ENCODE assay signal across 15 cellular contexts in the genomic region with DNA sequence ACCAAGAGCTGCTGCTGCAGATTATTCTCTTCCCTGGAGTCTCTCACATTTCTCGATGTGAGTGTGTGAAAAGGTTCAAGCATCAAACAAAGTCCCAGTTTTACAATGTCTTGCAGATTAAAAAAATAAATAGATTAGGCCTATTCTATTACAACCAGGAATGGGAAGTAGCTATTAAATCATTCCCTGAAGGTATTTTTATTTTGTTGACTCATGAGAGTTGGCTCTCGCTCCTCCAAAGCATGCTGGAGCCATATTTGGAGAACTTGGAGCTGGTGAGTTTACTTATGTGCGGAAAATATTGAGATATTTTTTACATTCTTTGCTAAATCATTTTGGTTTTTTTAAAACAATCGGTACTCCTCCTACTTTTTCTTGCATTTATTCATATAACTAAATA.
"Had no signal": no experiment of that assay in that cellular context is flagged by ENCODE, and none has a peak within 500 bp of the region (broad histone marks: within the 10 kb centered on the region; RNA-seq: fewer than 3 reads in every experiment).

No MANE protein-coding gene starts in this region.

- H3K36me3 ChIP-seq: neutrophil, upper lobe of left lung had no signal

- H3K27me3 ChIP-seq: body of pancreas, neutrophil, upper lobe of left lung had no signal

- ATAC-seq: activated CD8-positive, alpha-beta T cell treated with anti-CD3 and anti-CD28 coated beads, Interleukin-2, amount 10 ng/mL, durations not matched to agents 7 days and 5 days; body of pancreas; left colon; naive thymus-derived CD4-positive, alpha-beta T cell; sciatic nerve; SK-N-SH treated with all-trans-retinoic acid at 6 μM for 48 hours; stimulated activated naive B cell treated with anti-CD40 and anti-IgM and Interleukin-4, amounts not matched to agents 10 μg/mL and 1 μg/mL and 100 μg/mL, for 72 hours; WTC11 had no signal

- H3K9me3 ChIP-seq: body of pancreas, neutrophil, upper lobe of left lung had no signal

- H3K4me3 ChIP-seq: body of pancreas, upper lobe of left lung had no signal

- H3K4me1 ChIP-seq: body of pancreas, upper lobe of left lung had no signal

- H3K27ac ChIP-seq: body of pancreas, neutrophil, upper lobe of left lung had no signal

- DNase-seq: activated CD4-positive, alpha-beta T cell treated with anti-CD3 and anti-CD28 coated beads for 48 hours; activated CD8-positive, alpha-beta T cell treated with anti-CD3 and anti-CD28 coated beads, Interleukin-2, amount 10 ng/mL, durations not matched to agents 7 days and 5 days; activated naive CD4-positive, alpha-beta T cell treated with anti-CD3 and anti-CD28 coated beads for 36 hours; body of pancreas; foreskin fibroblast; left colon; naive thymus-derived CD4-positive, alpha-beta T cell; stimulated activated CD4-positive, alpha-beta T cell treated with anti-CD3 and anti-CD28 coated beads, Interleukin-2, amount 100 ng/mL, for 24 hours; stimulated activated naive B cell treated with anti-CD40 and anti-IgM and Interleukin-4, amounts not matched to agents 10 μg/mL and 1 μg/mL and 100 μg/mL, for 72 hours; substantia nigra; upper lobe of left lung had no signal
